ENCODE assay signal across 20 cellular contexts in the genomic region with DNA sequence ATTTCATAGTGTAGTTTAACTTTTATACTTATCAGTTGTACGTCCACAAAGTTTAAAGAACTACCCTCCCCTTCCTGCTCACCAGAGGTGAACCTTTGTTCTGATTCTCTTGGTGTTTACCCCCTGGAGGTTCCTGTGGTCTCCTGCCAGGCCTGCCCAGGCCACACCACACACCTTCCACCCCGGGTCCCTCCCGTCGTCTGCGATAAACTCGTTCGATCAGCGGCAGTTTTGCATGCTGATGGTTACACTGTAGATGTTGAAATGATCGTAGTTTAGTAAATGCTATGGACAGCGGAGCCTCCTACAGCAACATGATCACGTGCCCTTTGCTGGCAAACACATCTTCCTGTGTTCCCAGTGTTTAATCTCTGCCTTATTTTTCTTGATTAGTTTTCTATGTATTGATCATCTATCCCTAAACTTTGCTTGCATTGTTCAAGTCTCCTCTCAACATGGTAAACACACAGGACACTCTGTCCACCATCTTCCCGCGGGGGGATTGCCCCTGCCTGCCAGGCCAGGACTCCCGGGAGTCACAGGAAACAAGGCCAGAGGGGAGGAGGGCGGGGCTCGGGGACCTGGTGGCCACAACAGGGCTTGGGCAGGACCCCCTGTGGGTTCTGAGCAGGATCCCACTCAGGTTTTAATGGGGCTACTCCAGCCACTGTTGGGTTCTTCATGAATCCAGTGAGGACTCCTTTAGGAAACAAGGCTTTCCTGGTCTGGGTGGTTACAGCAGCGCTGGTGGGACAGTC. TPM values are rescaled to one million over a fixed set of nuclear protein-coding genes. Genes with fewer than 3 reads are reported as not detected.
A peak's percentile ranks its signal among the peaks of the same experiment; 100 is the strongest.
DNase-seq lines count a peak whose midpoint lies in the region; ATAC-seq and TF ChIP-seq lines count a peak whose summit lies in the region.
"Had no signal": no experiment of that assay in that cellular context is flagged by ENCODE, and none has a peak within 500 bp of the region (broad histone marks: within the 10 kb centered on the region; RNA-seq: fewer than 3 reads in every experiment).

No MANE protein-coding gene starts in this region.

- peaks cover 31% of the 10 kb centered on the region for H3K27me3 Mint-ChIP-seq in neural progenitor cell (ENCODE audit: insufficient read depth, low read depth)
- peaks cover 68% of the 10 kb centered on the region for H3K27me3 Mint-ChIP-seq in H9 (ENCODE audit: low read depth)
- peaks cover 9 to 40% (median 35%) of the 10 kb centered on the region in 3 donors for H3K27me3 Mint-ChIP-seq in CD14-positive monocyte (ENCODE audit: low read depth in 3 of 3)
- H3K27me3 Mint-ChIP-seq in activated naive CD4-positive, alpha-beta T cell treated with anti-CD3 and anti-CD28 coated beads for 36 hours (ENCODE audit: low read depth): no peaks in the 10 kb centered on the region

- no peak overlapping the region for H3K14ac ChIP-seq in H9 (ENCODE audit: insufficient read depth, low read length)

- no peak overlapping the region for H3K4me3 ChIP-seq in BLaER1 treated with 17β-estradiol and CSF1 and Interleukin-3, amounts not matched to agents 10 nM and 100 nM
- H3K4me3 ChIP-seq in DND-41 (ENCODE audit: low read depth in 1 of 2, low read length in 2 of 2) (no peak overlapping the region), neural progenitor cell (no peak overlapping the region)

- CTCF ChIA-PET in activated naive CD4-positive, alpha-beta T cell treated with anti-CD3 and anti-CD28 coated beads for 36 hours (lab: Charles Lee): no interaction called here

- H2AK5ac ChIP-seq in H9 (ENCODE audit: insufficient read length, low read length): no peak overlapping the region

- no peak for ATAC-seq in DND-41 (ENCODE audit: insufficient read depth, low read depth)
- ATAC-seq: PC-3 had no signal

- peak overlapping the region; percentile 50 for H3K4me3 Mint-ChIP-seq in neural progenitor cell
- H3K4me3 Mint-ChIP-seq in H9: peak overlapping the region in 1 of 2 experiments; percentile 8; a peak in 2 of 5 replicates
- H3K4me3 Mint-ChIP-seq in CD14-positive monocyte: no peak overlapping the region
- no peak overlapping the region for H3K4me3 Mint-ChIP-seq in activated naive CD4-positive, alpha-beta T cell treated with anti-CD3 and anti-CD28 coated beads for 36 hours

- H4K8ac ChIP-seq in H9 (replicated peaks; ENCODE audit: insufficient read length, low read depth, low read length): no peak overlapping the region

- DNase-seq in DND-41 (no peak), dermis blood vessel endothelial cell (peak; percentile 9), neural progenitor cell (ENCODE audit: low spot score) (no peak), H9 (no peak), CD14-positive monocyte (ENCODE audit: low spot score) (no peak), cerebellum (ENCODE audit: low spot score) (no peak)
- no peak for DNase-seq in activated naive CD4-positive, alpha-beta T cell treated with anti-CD3 and anti-CD28 coated beads for 36 hours
- DNase-seq: ACHN; AML-193; CD8-positive, alpha-beta memory T cell; GF-D8; GOT3; KG1; NCI-H2171; NCI-H510A; NCI-H774; PC-3; SW 1271 had no signal

- no peak overlapping the region for H3K23ac ChIP-seq in H9 (ENCODE audit: insufficient read length, low read depth, low read length)

- no peaks in the 10 kb centered on the region for H3K27me3 ChIP-seq in BLaER1 treated with 17β-estradiol and CSF1 and Interleukin-3, amounts not matched to agents 10 nM and 100 nM
- H3K27me3 ChIP-seq in DND-41 (ENCODE audit: insufficient read depth, low read length, poor library complexity): peaks cover 3% of the 10 kb centered on the region
- H3K27me3 ChIP-seq in neural progenitor cell: peaks cover 60% of the 10 kb centered on the region
- no peaks in the 10 kb centered on the region; the same call in 1 of the 2 replicates for H3K27me3 ChIP-seq in H9 (ENCODE audit: insufficient read depth, low read length)

- peaks cover 3% of the 10 kb centered on the region for H3K23me2 ChIP-seq in H9 (ENCODE audit: insufficient read length, low read depth, low read length, poor library complexity, severe bottlenecking)

- no peak overlapping the region for H3K56ac ChIP-seq in H9 (ENCODE audit: insufficient read length, low read depth, low read length)

- H2BK5ac ChIP-seq in H9 (ENCODE audit: insufficient read length, low read length): no peak overlapping the region

- no peak overlapping the region for H4K91ac ChIP-seq in H9 (ENCODE audit: insufficient read length, low read depth, low read length)

- H3K36me3 ChIP-seq in BLaER1 treated with 17β-estradiol and CSF1 and Interleukin-3, amounts not matched to agents 10 nM and 100 nM: peaks cover 0 to 3% (median under 1%) of the 10 kb centered on the region in 11 experiments; a peak in 4 of 22 replicates
- H3K36me3 ChIP-seq in DND-41 (ENCODE audit: insufficient read depth, low read length): no peaks in the 10 kb centered on the region
- no peaks in the 10 kb centered on the region for H3K36me3 ChIP-seq in neural progenitor cell

- no peak overlapping the region for H3K27ac Mint-ChIP-seq in neural progenitor cell
- H3K27ac Mint-ChIP-seq in H9: no peak overlapping the region; a peak in 1 of 7 replicates
- no peak overlapping the region for H3K27ac Mint-ChIP-seq in CD14-positive monocyte
- H3K27ac Mint-ChIP-seq in activated naive CD4-positive, alpha-beta T cell treated with anti-CD3 and anti-CD28 coated beads for 36 hours: no peak overlapping the region

- no CpG with 5 or more reads among the region's 17 CpGs for WGBS in H9 (ENCODE audit: extremely low coverage, insufficient read length, low lambda C conversion rate)

- H3K9me3 Mint-ChIP-seq in neural progenitor cell (no peaks in the 10 kb centered on the region), H9 (no peaks in the 10 kb centered on the region), CD14-positive monocyte (no peaks in the 10 kb centered on the region)
- H3K9me3 Mint-ChIP-seq in activated naive CD4-positive, alpha-beta T cell treated with anti-CD3 and anti-CD28 coated beads for 36 hours: no peaks in the 10 kb centered on the region
- H3K9me3 Mint-ChIP-seq: CD8-positive, alpha-beta memory T cell had no signal

- no peak overlapping the region for H3K27ac ChIP-seq in BLaER1 treated with 17β-estradiol and CSF1 and Interleukin-3, amounts not matched to agents 10 nM and 100 nM
- no peak overlapping the region for H3K27ac ChIP-seq in DND-41 (ENCODE audit: low read length)
- no peak overlapping the region for H3K27ac ChIP-seq in neural progenitor cell
- no peak overlapping the region for H3K27ac ChIP-seq in H9 (ENCODE audit: insufficient read length, low read depth, low read length)
- H3K27ac ChIP-seq: RWPE1 had no signal

- no peak for TF ChIP-seq CTCF in DND-41 (IDR thresholded peaks at IDR 0.05; ENCODE audit: borderline replicate concordance, extremely low read depth, low read length, poor library complexity, severe bottlenecking)
- TF ChIP-seq CTCF in neural progenitor cell (IDR thresholded peaks at IDR 0.05): no peak
- TF ChIP-seq CTCF in H9 (conservative IDR thresholded peaks at IDR 0.05): no peak
- no peak for TF ChIP-seq CTCF in CD14-positive monocyte (IDR thresholded peaks at IDR 0.05)

- intact Hi-C loops in CD14-positive monocyte (cut with micrococcal nuclease): loop anchor here (10.0 kb wide), 2 partner anchors 146 to 156 kb away; no protein-coding TSS in a partner anchor
- intact Hi-C loops in activated naive CD4-positive, alpha-beta T cell treated with anti-CD3 and anti-CD28 coated beads for 36 hours (cut with micrococcal nuclease): loop anchor here (10.0 kb wide), 4 partner anchors 154 to 414 kb away; partner anchors contain the start of genes CTU2, PIEZO1, RNF166 and SPG7

- H3K4ac ChIP-seq in H9 (ENCODE audit: low read depth, low read length): no peak overlapping the region

- H2BK120ac ChIP-seq in H9 (ENCODE audit: low read depth, low read length, poor library complexity, severe bottlenecking): no peak overlapping the region

- no peak overlapping the region for H3K9ac ChIP-seq in BLaER1 treated with 17β-estradiol and CSF1 and Interleukin-3, amounts not matched to agents 10 nM and 100 nM
- H3K9ac ChIP-seq in DND-41 (ENCODE audit: low read depth, low read length) (no peak overlapping the region), neural progenitor cell (no peak overlapping the region), H9 (ENCODE audit: extremely low read depth, insufficient read length, low read length) (no peak overlapping the region)

- H2BK15ac ChIP-seq in H9 (ENCODE audit: low read depth, low read length): no peak overlapping the region

- no peaks in the 10 kb centered on the region for H3K36me3 Mint-ChIP-seq in neural progenitor cell
- no peaks in the 10 kb centered on the region; a peak in 1 of 7 replicates for H3K36me3 Mint-ChIP-seq in H9 (ENCODE audit: insufficient read depth in 1 of 3, low read depth in 3 of 3)
- peaks cover 0 to under 1% of the 10 kb centered on the region in 2 donors for H3K36me3 Mint-ChIP-seq in CD14-positive monocyte
- no peaks in the 10 kb centered on the region for H3K36me3 Mint-ChIP-seq in activated naive CD4-positive, alpha-beta T cell treated with anti-CD3 and anti-CD28 coated beads for 36 hours (ENCODE audit: low read depth)

- H4K20me1 ChIP-seq in BLaER1 treated with 17β-estradiol and CSF1 and Interleukin-3, amounts not matched to agents 10 nM and 100 nM: peaks cover 0 to 15% (median 3%) of the 10 kb centered on the region in 11 experiments; a peak in 7 of 22 replicates
- H4K20me1 ChIP-seq in DND-41 (ENCODE audit: insufficient read depth, low read length) (no peaks in the 10 kb centered on the region), neural progenitor cell (ENCODE audit: low read depth) (peaks cover 13% of the 10 kb centered on the region), H9 (ENCODE audit: control insufficient read depth, insufficient read depth, insufficient read length) (no peaks in the 10 kb centered on the region)

- peaks cover 18% of the 10 kb centered on the region for H3K4me1 Mint-ChIP-seq in neural progenitor cell
- peaks cover 19 to 29% of the 10 kb centered on the region in 2 experiments for H3K4me1 Mint-ChIP-seq in H9
- peaks cover 19% of the 10 kb centered on the region for H3K4me1 Mint-ChIP-seq in CD14-positive monocyte
- peaks cover 19% of the 10 kb centered on the region for H3K4me1 Mint-ChIP-seq in activated naive CD4-positive, alpha-beta T cell treated with anti-CD3 and anti-CD28 coated beads for 36 hours (ENCODE audit: low read depth)

- H2BK12ac ChIP-seq in H9 (ENCODE audit: insufficient read length, low read depth, low read length): no peak overlapping the region

- H2BK20ac ChIP-seq in H9 (ENCODE audit: low read depth, low read length, poor library complexity, severe bottlenecking): no peak overlapping the region

- H3K79me2 ChIP-seq in DND-41 (ENCODE audit: insufficient read depth, low read length) (peaks cover 24% of the 10 kb centered on the region), neural progenitor cell (ENCODE audit: low read depth) (peaks cover 18% of the 10 kb centered on the region), H9 (ENCODE audit: insufficient read depth, low read length) (no peaks in the 10 kb centered on the region)

- no peak overlapping the region for H3T11ph ChIP-seq in H9 (ENCODE audit: low read length)

- no peak overlapping the region for H4K5ac ChIP-seq in H9 (ENCODE audit: insufficient read length, low read depth, low read length)

- no peaks in the 10 kb centered on the region for H3K79me1 ChIP-seq in H9 (ENCODE audit: insufficient read depth, low read depth, low read length, poor library complexity, severe bottlenecking)

- H3K18ac ChIP-seq in H9 (ENCODE audit: insufficient read length, low read depth, low read length): no peak overlapping the region

- H2AFZ ChIP-seq in DND-41 (ENCODE audit: low read depth, low read length) (0 out of 2 replicates have a peak overlapping the region, but pooled peaks have one; percentile 22), neural progenitor cell (replicated peaks) (no peak overlapping the region), H9 (ENCODE audit: low read length) (no peak overlapping the region)

- peaks cover 15 to 52% (median 45%) of the 10 kb centered on the region in 10 experiments for H3K4me1 ChIP-seq in BLaER1 treated with 17β-estradiol and CSF1 and Interleukin-3, amounts not matched to agents 10 nM and 100 nM
- H3K4me1 ChIP-seq in DND-41 (ENCODE audit: insufficient read depth, low read length) (peaks cover 26% of the 10 kb centered on the region), neural progenitor cell (peaks cover 6% of the 10 kb centered on the region), H9 (ENCODE audit: insufficient read depth, low read length) (no peaks in the 10 kb centered on the region)

- H3F3A ChIP-seq in neural progenitor cell (ENCODE audit: low read depth): no peaks in the 10 kb centered on the region

- H3K4me2 ChIP-seq in BLaER1 treated with 17β-estradiol and CSF1 and Interleukin-3, amounts not matched to agents 10 nM and 100 nM: peak overlapping the region in 6 of 11 experiments; percentile 16 to 93 (median 44); a peak in 8 of 22 replicates
- H3K4me2 ChIP-seq in DND-41 (ENCODE audit: insufficient read depth, low read length) (no peak overlapping the region), neural progenitor cell (no peak overlapping the region), H9 (ENCODE audit: insufficient read depth, insufficient read length, low read length) (no peak overlapping the region)

- H3K9me3 ChIP-seq in BLaER1 treated with 17β-estradiol and CSF1 and Interleukin-3, amounts not matched to agents 10 nM and 100 nM (replicated peaks in 1 of 11): no peaks in the 10 kb centered on the region
- no peaks in the 10 kb centered on the region for H3K9me3 ChIP-seq in DND-41 (ENCODE audit: insufficient read depth, low read length, severe bottlenecking)
- no peaks in the 10 kb centered on the region for H3K9me3 ChIP-seq in neural progenitor cell (ENCODE audit: low read depth)
- H3K9me3 ChIP-seq in H9 (ENCODE audit: control insufficient read depth, low read depth, low read length): no peaks in the 10 kb centered on the region

RNA-seq across cellular contexts. Expression of gene ACSF3, which starts 2.8 kb away (rescaled TPM):
- total RNA-seq in dermis blood vessel endothelial cell (27.2 and 33.6 TPM in 2 replicates), neural progenitor cell (ENCODE audit: low replicate concordance) (14.5 and 25.9 TPM in 2 replicates), H9 (2021) (22.3 and 31.3 TPM in 2 replicates), cerebellum (16.6 TPM)
- 10 to 100 TPM; 23.5 to 26.4 TPM for polyA plus RNA-seq in CD14-positive monocyte
- 10 to 100 TPM; 26.1 to 26.7 TPM for total RNA-seq in activated naive CD4-positive, alpha-beta T cell treated with anti-CD3 and anti-CD28 coated beads for 36 hours

Comparison
In these comparisons a context has a peak if more than half of its experiments do, and no peak if none do; other contexts are left out.
1. H3K4me2 ChIP-seq: peak in BLaER1 treated with 17β-estradiol and CSF1 and Interleukin-3, amounts not matched to agents 10 nM and 100 nM (6 of 11); none in DND-41 (single experiment), neural progenitor cell (single experiment) and H9 (single experiment).